Comparison of ENCODE assay signal across 20 cellular contexts in the genomic region with DNA sequence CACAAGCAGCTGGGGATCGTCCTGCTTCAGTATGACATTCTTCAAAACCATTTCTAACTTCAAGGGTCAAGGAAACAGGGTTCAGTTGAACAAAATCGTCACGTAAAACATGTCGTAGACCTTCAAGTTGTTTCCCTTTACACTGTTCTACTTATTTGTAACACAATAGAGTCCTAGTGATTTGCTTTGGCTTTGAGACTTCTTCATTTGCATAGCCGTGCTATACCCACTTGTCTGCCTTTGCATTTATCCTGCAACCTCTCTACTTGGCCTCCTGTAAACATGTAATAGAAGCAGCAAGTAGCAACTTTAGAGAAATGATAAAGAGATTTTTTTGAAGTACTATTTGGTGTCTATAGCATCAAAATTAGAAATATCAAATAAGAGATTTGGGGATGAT.
A peak's percentile ranks its signal among the peaks of the same experiment; 100 is the strongest.
DNase-seq lines count a peak whose midpoint lies in the region; ATAC-seq, FAIRE-seq and TF ChIP-seq lines count a peak whose summit lies in the region.
"Had no signal": no experiment of that assay in that cellular context is flagged by ENCODE, and none has a peak within 500 bp of the region (broad histone marks: within the 10 kb centered on the region; RNA-seq: fewer than 3 reads in every experiment).

No MANE protein-coding gene starts in this region.

- intact Hi-C loops in pancreas (cut with DNase I): loop anchor here in 1 of 3 donors (10.0 kb wide), 1 partner anchor 628 kb away; no protein-coding TSS in a partner anchor

- H3K4me2 ChIP-seq in H1 (ENCODE audit: insufficient read depth in 1 of 2, low read depth in 2 of 2, low read length in 2 of 2) (peak overlapping the region; percentile 44 to 53), mesenchymal stem cell (ENCODE audit: low read length, poor library complexity, severe bottlenecking) (no peak overlapping the region)
- H3K4me2 ChIP-seq: BLaER1 treated with 17β-estradiol and CSF1 and Interleukin-3, amounts not matched to agents 10 nM and 100 nM had no signal

- peak overlapping the region; percentile 84; the same call in 1 of the 2 replicates for H4K8ac ChIP-seq in H1 (ENCODE audit: extremely low read depth, insufficient read depth, low read length)
- no peak overlapping the region for H4K8ac ChIP-seq in mesenchymal stem cell (ENCODE audit: low read length)

- TF ChIP-seq POLR2A in H1 (IDR thresholded peaks at IDR 0.05; ENCODE audit: control extremely low read depth in 1 of 2, low read depth in 2 of 2, low read length in 2 of 2): no peak

- no peak overlapping the region for H3K4ac ChIP-seq in H1 (replicated peaks; ENCODE audit: insufficient read length, low read depth, low read length)
- H3K4ac ChIP-seq in mesenchymal stem cell (ENCODE audit: low read depth in 1 of 2, low read length in 2 of 2): peak overlapping the region in 1 of 2 experiments; percentile 79

- POLR2A ChIA-PET in H1 (lab: Charles Lee; ENCODE audit: partially characterized antibody): no interaction called here

- H3K79me2 ChIP-seq in H1 (ENCODE audit: control insufficient read depth in 1 of 2, insufficient read depth in 2 of 2, low read length in 2 of 2): no peaks in the 10 kb centered on the region

- no peak for TF ChIP-seq EP300 in H1 (IDR thresholded peaks at IDR 0.05; ENCODE audit: borderline replicate concordance in 1 of 2, low read depth in 2 of 2, low read length in 2 of 2)

- peak overlapping the region; percentile 4; the same call in 1 of the 2 replicates for H3K18ac ChIP-seq in H1 (ENCODE audit: extremely low read depth, low read length)
- peak overlapping the region in 1 of 2 experiments; percentile 73 for H3K18ac ChIP-seq in mesenchymal stem cell (ENCODE audit: low read depth in 1 of 2, low read length in 2 of 2)

- no peak overlapping the region for H3K9ac ChIP-seq in HUES64 (ENCODE audit: low read depth, low read length)
- no peak overlapping the region for H3K9ac ChIP-seq in H1 (replicated peaks in 1 of 4; ENCODE audit: extremely low read depth in 1 of 4, low read depth in 3 of 4, low read length in 3 of 4)
- no peak overlapping the region for H3K9ac ChIP-seq in mesenchymal stem cell (ENCODE audit: low read length)
- H3K9ac ChIP-seq: BLaER1 treated with 17β-estradiol and CSF1 and Interleukin-3, amounts not matched to agents 10 nM and 100 nM; GM23248 had no signal

- peak overlapping the region; percentile 97 for H2BK12ac ChIP-seq in H1 (ENCODE audit: low read depth, low read length)
- H2BK12ac ChIP-seq in mesenchymal stem cell (ENCODE audit: low read length in 2 of 2): peak overlapping the region in 1 of 2 experiments; percentile 96

- H3K23ac ChIP-seq in H1 (ENCODE audit: insufficient read length): peak overlapping the region; percentile 28
- H3K23ac ChIP-seq in mesenchymal stem cell (ENCODE audit: low read length in 2 of 2): peak overlapping the region in 1 of 2 experiments; percentile 35

- H3K27me3 ChIP-seq in HUES64 (ENCODE audit: insufficient read depth, low read length) (no peaks in the 10 kb centered on the region), H1 (replicated peaks in 1 of 4; ENCODE audit: control insufficient read depth in 3 of 4, extremely low read depth in 1 of 4, insufficient read depth in 3 of 4, low read length in 3 of 4) (no peaks in the 10 kb centered on the region), mesenchymal stem cell (ENCODE audit: control insufficient read depth in 1 of 2, insufficient read depth in 1 of 2, low read length in 2 of 2) (no peaks in the 10 kb centered on the region), pancreas (no peaks in the 10 kb centered on the region)
- H3K27me3 ChIP-seq: BLaER1 treated with 17β-estradiol and CSF1 and Interleukin-3, amounts not matched to agents 10 nM and 100 nM had no signal

- TF ChIP-seq RAD21 in H1 (IDR thresholded peaks at IDR 0.05 in 1 of 2, conservative IDR thresholded peaks at IDR 0.05 in 1 of 2; ENCODE audit: low read depth in 2 of 2, low read length in 2 of 2): no peak

- TF ChIP-seq CTCF in H1 (IDR thresholded peaks at IDR 0.05; ENCODE audit: control extremely low read depth in 1 of 3, insufficient read depth in 1 of 3, low read depth in 1 of 3, low read length in 3 of 3): no peak
- TF ChIP-seq CTCF in pancreas (IDR thresholded peaks at IDR 0.05): no peak

- no peaks in the 10 kb centered on the region for H4K20me1 ChIP-seq in H1 (replicated peaks in 1 of 2; ENCODE audit: control insufficient read depth in 1 of 2, insufficient read depth in 2 of 2, low read length in 2 of 2)
- H4K20me1 ChIP-seq: BLaER1 treated with 17β-estradiol and CSF1 and Interleukin-3, amounts not matched to agents 10 nM and 100 nM had no signal

- peaks cover 2% of the 10 kb centered on the region; the same call in 1 of the 2 replicates for H3K23me2 ChIP-seq in H1 (ENCODE audit: low read depth, low read length)

- FAIRE-seq in H1 (lab: Jason Lieb, UNC): peak; percentile 69
- no peak for FAIRE-seq in pancreas (lab: Jason Lieb, UNC)
- FAIRE-seq: G401.6, GM12891, GM19239, K562 had no signal

- H3K36me3 ChIP-seq in HUES64 (ENCODE audit: insufficient read depth, low read length) (no peaks in the 10 kb centered on the region), H1 (ENCODE audit: control insufficient read depth in 2 of 4, insufficient read depth in 4 of 4, low read length in 3 of 4) (no peaks in the 10 kb centered on the region), mesenchymal stem cell (ENCODE audit: control insufficient read depth in 1 of 2, insufficient read depth in 2 of 2, low read depth in 1 of 2, low read length in 2 of 2) (no peaks in the 10 kb centered on the region), pancreas (no peaks in the 10 kb centered on the region)

- H3K27ac ChIP-seq in HUES64 (ENCODE audit: low read depth, low read length) (peak overlapping the region; percentile 40; the same call in 1 of the 2 replicates), H1 (ENCODE audit: low read depth, low read length) (no peak overlapping the region), mesenchymal stem cell (ENCODE audit: low read length, poor library complexity, severe bottlenecking) (no peak overlapping the region), pancreas (no peak overlapping the region)
- H3K27ac ChIP-seq: BLaER1 treated with 17β-estradiol and CSF1 and Interleukin-3, amounts not matched to agents 10 nM and 100 nM; GM23248 had no signal

- H2AFZ ChIP-seq in H1 (ENCODE audit: low read length): peak overlapping the region; percentile 81
- peak overlapping the region; percentile 82 for H2AFZ ChIP-seq in mesenchymal stem cell (ENCODE audit: low read depth, low read length)
- H2AFZ ChIP-seq: GM23248 had no signal

- peaks cover 46% of the 10 kb centered on the region for H3K4me1 ChIP-seq in HUES64 (ENCODE audit: insufficient read depth, low read length)
- peaks cover 0 to 9% (median 5%) of the 10 kb centered on the region in 4 experiments; a peak in 6 of 7 replicates for H3K4me1 ChIP-seq in H1 (replicated peaks in 1 of 4; ENCODE audit: control insufficient read depth in 3 of 4, insufficient read depth in 4 of 4, low read length in 3 of 4)
- peaks cover 3% of the 10 kb centered on the region for H3K4me1 ChIP-seq in mesenchymal stem cell (ENCODE audit: control insufficient read depth, insufficient read depth, low read depth, low read length)
- H3K4me1 ChIP-seq in pancreas: no peaks in the 10 kb centered on the region
- H3K4me1 ChIP-seq: BLaER1 treated with 17β-estradiol and CSF1 and Interleukin-3, amounts not matched to agents 10 nM and 100 nM had no signal

- no peak overlapping the region for H2BK20ac ChIP-seq in H1 (ENCODE audit: low read length)

- WGBS in HUES64: 32% methylated on average over 5 of the region's 5 CpGs
- WGBS in H1 (ENCODE audit: extremely low coverage in 1 of 2, insufficient coverage in 1 of 2, insufficient read length in 1 of 2, insufficient replicate concordance in 2 of 2, low coverage in 1 of 2, low lambda C conversion rate in 2 of 2, missing lambda C conversion rate in 1 of 2), 2 experiments: 40% methylated on average over 5 of the region's 5 CpGs; no CpG with 5 or more reads in 1 of the 2 experiments
- WGBS in mesenchymal stem cell: 47% methylated on average over 5 of the region's 5 CpGs
- WGBS in pancreas, 2 donors: 57 to 66% methylated on average over 5 of the region's 5 CpGs

- peak overlapping the region; percentile 49 for H4K91ac ChIP-seq in H1 (replicated peaks; ENCODE audit: insufficient read length, low read length)
- no peak overlapping the region for H4K91ac ChIP-seq in mesenchymal stem cell (ENCODE audit: low read length)

- H2BK15ac ChIP-seq in H1 (ENCODE audit: low read length): no peak overlapping the region
- H2BK15ac ChIP-seq in mesenchymal stem cell (ENCODE audit: low read depth, poor library complexity, severe bottlenecking): no peak overlapping the region

- CTCF ChIA-PET in H1 (lab: Charles Lee; ENCODE audit: partially characterized antibody): interaction anchor here (0.6 to 2.3 kb wide), 5 partner anchors 9 to 517 kb away, joined by 3 to 5 read pairs (median 5); no protein-coding TSS in a partner anchor

- H3K4me3 ChIP-seq in HUES64 (ENCODE audit: low read length) (no peak overlapping the region), H1 (ENCODE audit: extremely low read depth in 1 of 4, insufficient read depth in 2 of 4, low read depth in 3 of 4, low read length in 4 of 4) (no peak overlapping the region), mesenchymal stem cell (ENCODE audit: insufficient read depth in 1 of 2, low read depth in 1 of 2, low read length in 2 of 2) (no peak overlapping the region), pancreas (no peak overlapping the region)
- H3K4me3 ChIP-seq: BLaER1 treated with 17β-estradiol and CSF1 and Interleukin-3, amounts not matched to agents 10 nM and 100 nM; GM23248; K562 had no signal

- H3K14ac ChIP-seq in H1 (ENCODE audit: insufficient read length) (no peak overlapping the region), mesenchymal stem cell (ENCODE audit: low read length in 2 of 2) (peak overlapping the region in 1 of 2 experiments; percentile 79)

- H3K79me1 ChIP-seq in H1 (ENCODE audit: low read depth, low read length): no peaks in the 10 kb centered on the region
- no peaks in the 10 kb centered on the region for H3K79me1 ChIP-seq in mesenchymal stem cell (replicated peaks; ENCODE audit: low read length, poor library complexity, severe bottlenecking)

- no peak for ATAC-seq in GM21515 (IDR thresholded peaks at IDR 0.05; ENCODE audit: unreplicated experiment)
- no peak for ATAC-seq in pancreas
- ATAC-seq in HG02981 (IDR thresholded peaks at IDR 0.05; ENCODE audit: unreplicated experiment): no peak
- ATAC-seq: CD8-positive, alpha-beta T cell; HCT116; K562 had no signal

- DNase-seq in H1 (ENCODE audit: low read depth in 1 of 2, low spot score in 2 of 2) (no peak), mesenchymal stem cell (no peak), NCI-H1930 (lab: John Stamatoyannopoulos, UW) (no peak), pancreas (no peak)
- DNase-seq: CD8-positive, alpha-beta T cell; DMS 273 treated with DMSO at 0.1 percent for 48 hours; DMS53; DND-41; GM23248; H7; HFFc6 had no signal

- H2BK5ac ChIP-seq in H1 (ENCODE audit: low read depth, low read length) (peak overlapping the region; percentile 87; the same call in 1 of the 2 replicates), mesenchymal stem cell (ENCODE audit: low read depth, low read length, poor library complexity, severe bottlenecking) (no peak overlapping the region)

- H3K9me3 ChIP-seq in HUES64 (ENCODE audit: insufficient read depth, low read depth, low read length) (no peaks in the 10 kb centered on the region), H1 (ENCODE audit: insufficient read depth in 2 of 2, low read depth in 1 of 2, low read length in 1 of 2) (no peaks in the 10 kb centered on the region; a peak in 1 of 4 replicates), mesenchymal stem cell (ENCODE audit: control insufficient read depth, low read length) (no peaks in the 10 kb centered on the region), pancreas (no peaks in the 10 kb centered on the region)

- H3K56ac ChIP-seq in H1 (replicated peaks; ENCODE audit: insufficient read length, low read depth, low read length): no peak overlapping the region

- H2BK120ac ChIP-seq in H1 (replicated peaks; ENCODE audit: low read depth, low read length) (no peak overlapping the region), mesenchymal stem cell (ENCODE audit: low read depth, low read length) (no peak overlapping the region)

- peak overlapping the region; percentile 67; the same call in 1 of the 2 replicates for H2AK5ac ChIP-seq in H1 (ENCODE audit: low read depth, low read length)
- no peak overlapping the region for H2AK5ac ChIP-seq in mesenchymal stem cell (ENCODE audit: low read length, severe bottlenecking)

- peak overlapping the region; percentile 28 for H4K5ac ChIP-seq in H1 (ENCODE audit: insufficient read length, low read depth, low read length)
